ENCODE assay signal across 16 cellular contexts in the genomic region with DNA sequence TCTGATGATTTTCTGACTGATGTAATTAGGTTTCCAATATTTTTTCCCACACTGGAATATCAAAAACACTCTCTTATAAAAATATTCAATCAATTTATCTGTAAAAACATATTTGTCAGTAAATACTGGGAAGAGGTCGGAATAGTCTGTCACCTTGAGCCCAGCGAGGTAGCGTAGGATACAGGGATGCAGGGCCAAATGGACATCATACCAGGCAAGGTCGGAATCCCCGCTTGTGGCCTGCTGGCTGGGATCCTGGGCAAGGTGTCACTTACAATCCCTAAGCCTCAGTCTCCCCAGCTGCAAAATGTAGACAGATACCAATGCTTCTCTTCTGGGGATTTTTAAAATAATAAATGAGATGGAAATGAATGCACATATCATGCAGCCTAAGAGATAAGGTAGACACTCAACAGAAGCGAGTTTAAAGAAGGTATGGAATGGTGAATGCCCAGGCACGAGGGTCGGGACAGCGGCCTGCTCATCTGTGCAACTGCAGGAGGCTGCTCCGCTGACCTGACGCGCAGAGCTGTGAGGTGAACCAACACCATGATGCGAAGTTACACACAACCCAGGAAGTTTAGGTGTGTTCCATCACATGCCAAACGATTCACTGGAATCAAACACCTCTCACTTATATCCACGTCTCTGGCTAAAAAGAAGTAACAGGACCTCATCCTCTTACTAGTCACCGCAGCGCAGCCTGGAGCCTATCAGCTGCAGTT.
"Had no signal": no experiment of that assay in that cellular context is flagged by ENCODE, and none has a peak within 500 bp of the region (broad histone marks: within the 10 kb centered on the region; RNA-seq: fewer than 3 reads in every experiment).

No MANE protein-coding gene starts in this region.

- H3K27me3 ChIP-seq: ascending aorta, breast epithelium, tibial nerve, uterus had no signal

- H3K27ac Mint-ChIP-seq: T-helper 1 cell treated with Interleukin-12 subunit alpha and Interleukin-12 subunit beta and Interleukin-4 antibody, amounts not matched to agents 30 μg/mL and 1 μg/mL, for 36 hours had no signal

- DNase-seq: activated CD4-positive, alpha-beta T cell treated with anti-CD3 and anti-CD28 coated beads, Interleukin-2, amount 50 U/mL, for 1 hour; activated naive CD4-positive, alpha-beta T cell; cortex of kidney; hypothalamus; small intestine; stimulated activated CD4-positive, alpha-beta T cell treated with anti-CD3 and anti-CD28 coated beads, Interleukin-4, amount 100 ng/mL, for 1 hour; uterus had no signal

- H3K4me1 ChIP-seq: ascending aorta, breast epithelium, prostate gland, tibial nerve had no signal

- H3K27ac ChIP-seq: ascending aorta, breast epithelium, prostate gland, tibial nerve, uterus had no signal

- H3K4me3 Mint-ChIP-seq: activated T-helper 1 cell treated with anti-CD3 and anti-CD28 coated beads, Interleukin-12 subunit alpha, Interleukin-12 subunit beta, Interleukin-2, Interleukin-4 antibody, amounts not matched to agents 30 ng/mL and 10 ng/mL and 1 ng/mL, durations not matched to agents 14 hours and 24 hours and 36 hours; T-helper 1 cell treated with Interleukin-12 subunit alpha and Interleukin-12 subunit beta and Interleukin-4 antibody, amounts not matched to agents 30 μg/mL and 1 μg/mL, for 36 hours had no signal

- ATAC-seq: activated CD4-positive, CD25-positive, alpha-beta regulatory T cell treated with anti-CD3 and anti-CD28 coated beads, Interleukin-2, amount 50 U/mL, for 24 hours; left lobe of liver; right cardiac atrium had no signal

- H3K9me3 ChIP-seq: prostate gland had no signal
